Comparison of ENCODE assay signal across 24 cellular contexts in the genomic region with DNA sequence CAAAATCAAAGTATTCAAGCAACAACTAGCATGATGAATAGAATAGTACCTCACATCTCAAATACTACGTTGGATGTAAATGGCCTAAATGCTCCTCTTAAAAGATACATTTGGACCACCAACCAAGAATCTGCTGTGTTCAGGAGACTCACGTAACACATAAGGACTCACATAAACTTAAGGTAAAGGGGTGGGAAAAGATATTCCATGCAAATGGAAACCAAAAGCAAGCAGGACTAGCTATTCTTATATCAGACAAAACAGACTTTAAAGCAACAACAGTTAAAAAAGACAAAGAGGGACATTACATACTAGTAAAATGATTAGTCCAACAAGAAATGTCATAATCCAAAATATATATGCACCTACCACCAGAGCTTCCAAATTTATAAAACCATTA. TPM values are rescaled to one million over a fixed set of nuclear protein-coding genes. Genes with fewer than 3 reads are reported as not detected.
"Had no signal": no experiment of that assay in that cellular context is flagged by ENCODE, and none has a peak within 500 bp of the region (broad histone marks: within the 10 kb centered on the region; RNA-seq: fewer than 3 reads in every experiment).

No MANE protein-coding gene starts in this region.

RNA-seq across cellular contexts. Expression of a gene that starts 18.3 kb away (rescaled TPM):
- total RNA-seq: kidney epithelial cell; left ventricle myocardium inferior; lower leg skin; lung; mesenteric fat pad; mucosa of descending colon; myocyte; naive thymus-derived CD4-positive, alpha-beta T cell; natural killer cell treated with Interleukin-12 subunit alpha and Interleukin-12 subunit beta and Interleukin-15 and Interleukin-18, amount 100 ng/mL, for 72 hours; omental fat pad; ovary; progenitor cell of endocrine pancreas; pulmonary artery endothelial cell; renal cortical epithelial cell; right atrium auricular region; right lobe of liver; skeletal muscle tissue; smooth muscle cell; temporal lobe; tibial nerve; ureter; uterus had no signal
- polyA plus RNA-seq: lung; naive thymus-derived CD4-positive, alpha-beta T cell; neural cell; ovary; smooth muscle cell; thymus had no signal
